Comparison of ENCODE assay signal across 8 cellular contexts in genomic region chr15:81338422-81339007, GRCh38. TPM values are rescaled to one million over a fixed set of nuclear protein-coding genes. Genes with fewer than 3 reads are reported as not detected.
DNase-seq lines count a peak whose midpoint lies in the region; ATAC-seq and TF ChIP-seq lines count a peak whose summit lies in the region.

No MANE protein-coding gene starts in this region.

- H3K27me3 Mint-ChIP-seq in stimulated activated memory B cell treated with anti-CD40 and anti-IgM and Interleukin-4, amounts not matched to agents 10 μg/mL and 1 μg/mL and 100 μg/mL, for 72 hours, result no peaks in the 10 kb centered on the region

- no peaks in the 10 kb centered on the region for H3K36me3 ChIP-seq in prostate gland

- H3K36me3 Mint-ChIP-seq in stimulated activated memory B cell treated with anti-CD40 and anti-IgM and Interleukin-4, amounts not matched to agents 10 μg/mL and 1 μg/mL and 100 μg/mL, for 72 hours, result no peaks in the 10 kb centered on the region

- H3K27me3 ChIP-seq in prostate gland (replicated peaks; ENCODE audit: insufficient read depth), result no peaks in the 10 kb centered on the region

- TF ChIP-seq CTCF in prostate gland (IDR thresholded peaks at IDR 0.05), result no peak

- ATAC-seq in stimulated activated memory B cell treated with anti-CD40 and anti-IgM and Interleukin-4, amounts not matched to agents 10 μg/mL and 1 μg/mL and 100 μg/mL, for 72 hours, result no peak
- no peak for ATAC-seq in HG02970 (IDR thresholded peaks at IDR 0.05; ENCODE audit: low FRiP score, unreplicated experiment)

- WGBS in prostate gland, result 15% methylated on average over 8 of the region's 8 CpGs

- peaks cover 4% of the 10 kb centered on the region for H3K4me1 ChIP-seq in prostate gland (replicated peaks)

- TF ChIP-seq POLR2A in prostate gland (IDR thresholded peaks at IDR 0.05), result no peak

- no peaks in the 10 kb centered on the region for H3K9me3 Mint-ChIP-seq in stimulated activated memory B cell treated with anti-CD40 and anti-IgM and Interleukin-4, amounts not matched to agents 10 μg/mL and 1 μg/mL and 100 μg/mL, for 72 hours

- H3K4me1 Mint-ChIP-seq in stimulated activated memory B cell treated with anti-CD40 and anti-IgM and Interleukin-4, amounts not matched to agents 10 μg/mL and 1 μg/mL and 100 μg/mL, for 72 hours, result peaks cover 11% of the 10 kb centered on the region

- no peak overlapping the region for H3K27ac Mint-ChIP-seq in stimulated activated memory B cell treated with anti-CD40 and anti-IgM and Interleukin-4, amounts not matched to agents 10 μg/mL and 1 μg/mL and 100 μg/mL, for 72 hours

- no peaks in the 10 kb centered on the region for H3K9me3 ChIP-seq in prostate gland

- peak overlapping the region; percentile 21 to 28 for H3K27ac ChIP-seq in prostate gland

- intact Hi-C loops in prostate gland (cut with DNase I), result loop anchor here (5.0 to 10.0 kb wide), 2 partner anchors 39 to 64 kb away; no protein-coding TSS in a partner anchor

- no peak overlapping the region for H3K4me3 Mint-ChIP-seq in stimulated activated memory B cell treated with anti-CD40 and anti-IgM and Interleukin-4, amounts not matched to agents 10 μg/mL and 1 μg/mL and 100 μg/mL, for 72 hours

- DNase-seq in CD1c-positive myeloid dendritic cell (ENCODE audit: extremely low spot score) (peak; percentile 5), NOMO-1 treated with dmso at 0.1 percent for 144 hours (lab: John Stamatoyannopoulos, UW; ENCODE audit: unreplicated experiment) (peak; percentile 46), fibroblast of gingiva (ENCODE audit: low read depth) (peak; percentile 86), prostate gland (ENCODE audit: low spot score) (peak; percentile 73), DMS53 (lab: John Stamatoyannopoulos, UW) (no peak)
- DNase-seq in stimulated activated CD4-positive, alpha-beta T cell treated with anti-CD3 and anti-CD28 coated beads, Interleukin-12 subunit alpha, Interleukin-12 subunit beta, amount 100 ng/mL, for 4 hours, result no peak

- no peak overlapping the region for H3K4me3 ChIP-seq in prostate gland

RNA-seq across cellular contexts. Expression of gene STARD5, which starts 14.6 kb away (rescaled TPM):
- total RNA-seq in prostate gland, result 10 to 100 TPM; 19.6 to 23.2 TPM

RNA-seq across cellular contexts. Expression of gene TMC3, which starts 35.5 kb away (rescaled TPM):
- total RNA-seq in prostate gland, result under 1 TPM; 0.14 to 0.23 TPM

Comparison
In these comparisons a context has a peak if more than half of its experiments do, and no peak if none do; other contexts are left out.
1. DNase-seq: peak in CD1c-positive myeloid dendritic cell (single experiment), NOMO-1 treated with dmso at 0.1 percent for 144 hours (single experiment), fibroblast of gingiva (single experiment) and prostate gland (single experiment); none in DMS53 (single experiment) and stimulated activated CD4-positive, alpha-beta T cell treated with anti-CD3 and anti-CD28 coated beads, Interleukin-12 subunit alpha, Interleukin-12 subunit beta, amount 100 ng/mL, for 4 hours (single experiment).